ENCODE assay signal across 1 cellular context in the genomic region with DNA sequence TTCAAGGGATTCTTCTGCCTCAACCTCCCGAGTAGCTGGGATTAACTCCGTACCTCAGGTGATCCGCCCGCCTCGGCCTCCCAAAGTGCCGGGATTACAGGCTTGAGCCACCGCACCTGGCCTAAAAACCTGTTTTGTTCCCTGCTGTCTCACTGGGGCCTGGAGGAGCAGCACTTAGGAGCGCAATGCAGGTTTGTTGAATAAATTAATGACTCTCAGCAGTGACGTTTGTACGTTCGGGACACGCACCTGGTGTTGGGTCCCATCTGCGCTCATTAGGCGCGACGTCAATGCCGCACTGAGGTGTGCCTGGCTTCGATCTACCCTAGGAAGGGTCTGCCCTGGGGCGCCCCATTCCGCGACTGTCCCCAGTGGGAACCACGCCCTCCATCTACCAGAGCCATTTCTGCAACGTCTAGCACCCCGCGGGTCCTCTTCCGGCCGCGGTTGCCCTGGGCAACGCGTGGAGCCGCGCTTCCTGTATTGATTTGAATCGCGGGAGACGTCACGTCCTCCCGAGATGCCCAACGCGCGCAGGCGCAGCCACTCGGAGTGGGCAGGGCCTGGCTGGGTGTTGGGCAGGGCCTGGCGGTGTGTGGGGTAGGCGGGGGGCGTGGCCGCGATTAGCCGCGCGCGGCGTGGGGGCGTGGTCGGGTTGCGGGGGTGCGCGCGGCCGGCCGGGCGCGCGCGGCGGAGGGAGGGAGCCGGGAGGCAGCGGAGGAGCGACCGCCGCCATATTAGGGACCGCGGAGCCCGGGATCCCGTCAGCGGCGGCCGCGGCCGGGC.
TF ChIP-seq lines count a peak whose summit lies in the region.

A gene (plus strand): TSS at position 714 of the 786 bp plus-strand sequence. CDS start 16,679 bp downstream, outside the sequence.

TF ChIP-seq in HepG2, 621 proteins besides CTCF, POLR2A, EP300 and RAD21 (continued from another document):
- TF ChIP-seq, protein P1, sequence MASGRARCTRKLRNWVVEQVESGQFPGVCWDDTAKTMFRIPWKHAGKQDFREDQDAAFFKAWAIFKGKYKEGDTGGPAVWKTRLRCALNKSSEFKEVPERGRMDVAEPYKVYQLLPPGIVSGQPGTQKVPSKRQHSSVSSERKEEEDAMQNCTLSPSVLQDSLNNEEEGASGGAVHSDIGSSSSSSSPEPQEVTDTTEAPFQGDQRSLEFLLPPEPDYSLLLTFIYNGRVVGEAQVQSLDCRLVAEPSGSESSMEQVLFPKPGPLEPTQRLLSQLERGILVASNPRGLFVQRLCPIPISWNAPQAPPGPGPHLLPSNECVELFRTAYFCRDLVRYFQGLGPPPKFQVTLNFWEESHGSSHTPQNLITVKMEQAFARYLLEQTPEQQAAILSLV (CRISPR knock-in tag; IDR thresholded peaks at IDR 0.05; ENCODE audit: borderline replicate concordance), result peak; percentile 46; the same call in 1 of the 2 replicates
- TF ChIP-seq ZNF484 (CRISPR knock-in tag; IDR thresholded peaks at IDR 0.05; ENCODE audit: borderline replicate concordance, low read depth) (no peak), ZNF34 (CRISPR knock-in tag; IDR thresholded peaks at IDR 0.05; ENCODE audit: borderline replicate concordance) (0 out of 2 replicates have a peak, but pooled peaks have one; percentile 65), ZFP82 (CRISPR knock-in tag; IDR thresholded peaks at IDR 0.05; ENCODE audit: borderline replicate concordance) (no peak), HIVEP1 (CRISPR knock-in tag; IDR thresholded peaks at IDR 0.05) (0 out of 2 replicates have a peak, but pooled peaks have one; percentile 41), SMARCC2 (IDR thresholded peaks at IDR 0.05) (no peak), HMG20A (CRISPR knock-in tag; IDR thresholded peaks at IDR 0.05; ENCODE audit: borderline replicate concordance) (peak; percentile 10; the same call in 1 of the 2 replicates), DPF2 (CRISPR knock-in tag; IDR thresholded peaks at IDR 0.05; ENCODE audit: borderline replicate concordance, low read depth) (no peak), ZFYVE20 (CRISPR knock-in tag; IDR thresholded peaks at IDR 0.05; ENCODE audit: borderline replicate concordance, low read depth) (no peak), NFIC (IDR thresholded peaks at IDR 0.05; ENCODE audit: low read length) (no peak)
- TF ChIP-seq, protein P2, sequence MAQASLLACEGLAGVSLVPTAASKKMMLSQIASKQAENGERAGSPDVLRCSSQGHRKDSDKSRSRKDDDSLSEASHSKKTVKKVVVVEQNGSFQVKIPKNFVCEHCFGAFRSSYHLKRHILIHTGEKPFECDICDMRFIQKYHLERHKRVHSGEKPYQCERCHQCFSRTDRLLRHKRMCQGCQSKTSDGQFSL (CRISPR knock-in tag; IDR thresholded peaks at IDR 0.05), result no peak
- TF ChIP-seq, protein P3, sequence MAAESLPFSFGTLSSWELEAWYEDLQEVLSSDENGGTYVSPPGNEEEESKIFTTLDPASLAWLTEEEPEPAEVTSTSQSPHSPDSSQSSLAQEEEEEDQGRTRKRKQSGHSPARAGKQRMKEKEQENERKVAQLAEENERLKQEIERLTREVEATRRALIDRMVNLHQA (CRISPR knock-in tag; IDR thresholded peaks at IDR 0.05), result no peak
- TF ChIP-seq, protein P4, sequence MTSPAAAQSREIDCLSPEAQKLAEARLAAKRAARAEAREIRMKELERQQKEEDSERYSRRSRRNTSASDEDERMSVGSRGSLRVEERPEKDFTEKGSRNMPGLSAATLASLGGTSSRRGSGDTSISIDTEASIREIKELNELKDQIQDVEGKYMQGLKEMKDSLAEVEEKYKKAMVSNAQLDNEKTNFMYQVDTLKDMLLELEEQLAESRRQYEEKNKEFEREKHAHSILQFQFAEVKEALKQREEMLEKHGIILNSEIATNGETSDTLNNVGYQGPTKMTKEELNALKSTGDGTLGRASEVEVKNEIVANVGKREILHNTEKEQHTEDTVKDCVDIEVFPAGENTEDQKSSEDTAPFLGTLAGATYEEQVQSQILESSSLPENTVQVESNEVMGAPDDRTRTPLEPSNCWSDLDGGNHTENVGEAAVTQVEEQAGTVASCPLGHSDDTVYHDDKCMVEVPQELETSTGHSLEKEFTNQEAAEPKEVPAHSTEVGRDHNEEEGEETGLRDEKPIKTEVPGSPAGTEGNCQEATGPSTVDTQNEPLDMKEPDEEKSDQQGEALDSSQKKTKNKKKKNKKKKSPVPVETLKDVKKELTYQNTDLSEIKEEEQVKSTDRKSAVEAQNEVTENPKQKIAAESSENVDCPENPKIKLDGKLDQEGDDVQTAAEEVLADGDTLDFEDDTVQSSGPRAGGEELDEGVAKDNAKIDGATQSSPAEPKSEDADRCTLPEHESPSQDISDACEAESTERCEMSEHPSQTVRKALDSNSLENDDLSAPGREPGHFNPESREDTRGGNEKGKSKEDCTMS (CRISPR knock-in tag; conservative IDR thresholded peaks at IDR 0.05), result no peak
